36 cellular contexts compared by ENCODE assay signal in genomic region chr21:42358937-42359336, GRCh38. TPM values are rescaled to one million over a fixed set of nuclear protein-coding genes. Genes with fewer than 3 reads are reported as not detected.
"Had no signal": no experiment of that assay in that cellular context is flagged by ENCODE, and none has a peak within 500 bp of the region (broad histone marks: within the 10 kb centered on the region; RNA-seq: fewer than 3 reads in every experiment).

No MANE protein-coding gene starts in this region.

- H3K4me1 ChIP-seq: breast epithelium, colonic mucosa, gastroesophageal sphincter, right lobe of liver, tibial artery had no signal

- H3K4me2 ChIP-seq: hepatocyte had no signal

- H3K79me2 ChIP-seq: hepatocyte had no signal

- DNase-seq: activated CD4-positive, alpha-beta memory T cell treated with anti-CD3 and anti-CD28 coated beads, Interleukin-2, amount 10 ng/mL, durations not matched to agents 7 days and 5 days; activated CD4-positive, alpha-beta T cell treated with anti-CD3 and anti-CD28 coated beads for 1 hour; activated CD4-positive, alpha-beta T cell treated with anti-CD3 and anti-CD28 coated beads, Interleukin-2, amount 10 ng/mL, durations not matched to agents 7 days and 5 days; activated naive CD8-positive, alpha-beta T cell treated with anti-CD3 and anti-CD28 coated beads, Interleukin-2, amount 50 U/mL, for 24 hours; activated T-cell treated with anti-CD3 and anti-CD28 coated beads, Interleukin-2, amount 50 U/mL, for 4 hours; amygdala; colonic mucosa; effector CD8-positive, alpha-beta T cell; left colon; mammary epithelial cell; naive B cell; nephron progenitor cell; ovary; stimulated activated CD4-positive, alpha-beta T cell treated with anti-CD3 and anti-CD28 coated beads, Interleukin-12 subunit alpha, Interleukin-12 subunit beta, amount 100 ng/mL, for 4 hours; stimulated activated CD4-positive, alpha-beta T cell treated with anti-CD3 and anti-CD28 coated beads, Interleukin-4, amount 100 ng/mL, for 24 hours; T-helper 17 cell; T1000; tibial artery had no signal

- H3K9me3 ChIP-seq: colonic mucosa, right lobe of liver had no signal

- H3K36me3 ChIP-seq: breast epithelium, colonic mucosa, gastroesophageal sphincter, ovary, right lobe of liver, tibial artery had no signal

- ATAC-seq: activated naive CD8-positive, alpha-beta T cell treated with anti-CD3 and anti-CD28 coated beads, Interleukin-2, amount 50 U/mL, for 24 hours; activated T-cell treated with anti-CD3 and anti-CD28 coated beads, Interleukin-2, amount 50 U/mL, for 4 hours; activated T-helper 17 cell treated with anti-CD3 and anti-CD28 coated beads, Interleukin-2, amount 50 U/mL, for 72 hours; gastroesophageal sphincter; left colon; right lobe of liver; stimulated activated effector memory CD8-positive, alpha-beta T cell treated with anti-CD3 and anti-CD28 coated beads, Interleukin-12 subunit alpha, Interleukin-12 subunit beta, amount 100 ng/mL, for 72 hours; T-helper 17 cell had no signal

- H3K4me3 ChIP-seq: breast epithelium, colonic mucosa, gastroesophageal sphincter, hepatocyte, ovary, right lobe of liver, tibial artery had no signal

- H3K27ac ChIP-seq: breast epithelium, colonic mucosa, gastroesophageal sphincter, hepatocyte, ovary, right lobe of liver, tibial artery had no signal

- H2AFZ ChIP-seq: hepatocyte had no signal

- H3K27me3 ChIP-seq: breast epithelium, colonic mucosa, hepatocyte, ovary, right lobe of liver had no signal

RNA-seq across cellular contexts. Expression of gene TFF1, which starts 7.4 kb away (rescaled TPM):
- total RNA-seq: activated CD4-positive, alpha-beta memory T cell treated with anti-CD3 and anti-CD28 coated beads, Interleukin-2, amount 10 ng/mL, durations not matched to agents 7 days and 5 days; activated CD4-positive, alpha-beta T cell treated with anti-CD3 and anti-CD28 coated beads, Interleukin-2, amount 10 ng/mL, durations not matched to agents 7 days and 5 days; activated T-helper 17 cell treated with anti-CD3 and anti-CD28 coated beads, Interleukin-2, amount 50 U/mL, for 72 hours; dermis microvascular lymphatic vessel endothelial cell; epithelial cell of proximal tubule; fibroblast of lung; fibroblast of villous mesenchyme; gastroesophageal sphincter; liver; mammary epithelial cell; mesothelial cell of epicardium; renal cortical epithelial cell; right lobe of liver; skeletal muscle tissue; subcutaneous adipose tissue; T-helper 17 cell had no signal
- polyA plus RNA-seq: fibroblast of lung, keratinocyte, liver, mammary epithelial cell, ovary had no signal

RNA-seq across cellular contexts. Expression of gene TFF2, which starts 8.1 kb away (rescaled TPM):
- total RNA-seq: activated CD4-positive, alpha-beta memory T cell treated with anti-CD3 and anti-CD28 coated beads, Interleukin-2, amount 10 ng/mL, durations not matched to agents 7 days and 5 days; activated CD4-positive, alpha-beta T cell treated with anti-CD3 and anti-CD28 coated beads, Interleukin-2, amount 10 ng/mL, durations not matched to agents 7 days and 5 days; activated T-cell treated with anti-CD3 and anti-CD28 coated beads, Interleukin-2, amount 50 U/mL, for 4 hours; activated T-helper 17 cell treated with anti-CD3 and anti-CD28 coated beads, Interleukin-2, amount 50 U/mL, for 72 hours; breast epithelium; dermis microvascular lymphatic vessel endothelial cell; epithelial cell of proximal tubule; fibroblast of lung; fibroblast of villous mesenchyme; gastroesophageal sphincter; liver; mammary epithelial cell; mesothelial cell of epicardium; progenitor cell of endocrine pancreas; renal cortical epithelial cell; skeletal muscle tissue; subcutaneous adipose tissue; T-helper 17 cell; ureter had no signal
- polyA plus RNA-seq: fibroblast of lung, keratinocyte, mammary epithelial cell, ovary had no signal

RNA-seq across cellular contexts. Expression of gene TMPRSS3, which starts 36.9 kb away (rescaled TPM):
- total RNA-seq: fibroblast of lung, fibroblast of villous mesenchyme, mesothelial cell of epicardium, skeletal muscle tissue had no signal
- polyA plus RNA-seq: fibroblast of lung, keratinocyte, mammary epithelial cell had no signal

RNA-seq across cellular contexts. Expression of gene TFF3, which starts 43.7 kb away (rescaled TPM):
- total RNA-seq: activated CD4-positive, alpha-beta memory T cell treated with anti-CD3 and anti-CD28 coated beads, Interleukin-2, amount 10 ng/mL, durations not matched to agents 7 days and 5 days; activated CD4-positive, alpha-beta T cell treated with anti-CD3 and anti-CD28 coated beads, Interleukin-2, amount 10 ng/mL, durations not matched to agents 7 days and 5 days; activated T-helper 17 cell treated with anti-CD3 and anti-CD28 coated beads, Interleukin-2, amount 50 U/mL, for 72 hours; fibroblast of lung; fibroblast of villous mesenchyme; mammary epithelial cell; mesothelial cell of epicardium; T-helper 17 cell had no signal
- polyA plus RNA-seq: fibroblast of lung, keratinocyte, mammary epithelial cell had no signal

RNA-seq across cellular contexts. Expression of gene UBASH3A, which starts 44.8 kb away (rescaled TPM):
- total RNA-seq: dermis microvascular lymphatic vessel endothelial cell, epithelial cell of proximal tubule, fibroblast of lung, fibroblast of villous mesenchyme, hepatocyte, mammary epithelial cell, mesothelial cell of epicardium, progenitor cell of endocrine pancreas, renal cortical epithelial cell had no signal
- polyA plus RNA-seq: fibroblast of lung, hepatocyte, keratinocyte, mammary epithelial cell had no signal
